Comparison of ENCODE assay signal across 8 cellular contexts in the genomic region with DNA sequence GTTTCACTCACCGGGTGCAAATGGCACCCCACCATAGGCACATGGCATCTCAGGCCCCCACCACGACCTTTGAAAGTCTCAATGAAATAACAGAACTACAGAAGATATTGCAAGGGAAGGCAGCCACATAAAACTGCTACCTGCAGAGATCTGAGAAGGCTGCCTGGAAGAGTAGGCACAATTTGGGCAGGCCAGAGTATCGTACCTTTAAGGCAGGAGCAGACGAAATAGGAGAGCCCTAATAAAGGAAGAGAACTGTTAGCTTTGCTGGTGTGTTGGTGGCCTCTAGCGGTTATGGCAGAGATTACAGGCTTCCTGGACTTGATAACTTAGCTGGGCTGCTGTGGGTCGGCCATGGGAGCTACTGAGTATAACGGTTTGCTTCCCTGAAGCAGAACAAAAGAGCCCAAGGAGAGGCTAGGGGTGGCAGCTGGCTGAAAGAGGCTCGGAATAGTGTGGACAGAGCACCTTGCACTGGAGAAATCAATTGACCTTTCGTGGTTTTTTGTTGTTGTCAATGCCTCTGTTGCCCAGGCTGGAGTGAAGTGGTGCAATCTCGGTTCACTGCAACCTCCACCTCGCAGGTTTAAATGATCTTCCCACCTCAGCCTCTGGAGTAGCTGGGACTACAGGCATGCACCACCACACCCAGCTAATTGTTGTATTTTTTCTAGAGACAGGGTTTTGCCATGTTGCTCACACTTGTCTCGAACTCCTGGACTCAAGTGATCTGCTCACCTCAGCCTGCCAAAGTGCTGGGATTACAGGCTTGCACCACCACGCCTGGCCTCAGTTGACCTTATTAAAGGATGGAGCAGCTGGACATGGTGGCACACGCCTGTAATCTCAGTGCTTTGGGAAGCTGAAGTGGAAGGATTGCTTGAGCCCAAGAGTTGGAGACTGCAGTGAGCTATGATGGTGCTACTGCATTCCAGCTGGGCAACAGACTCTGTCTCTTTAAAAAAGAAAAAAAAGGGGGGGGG. TPM values are rescaled to one million over a fixed set of nuclear protein-coding genes. Genes with fewer than 3 reads are reported as not detected.
A peak's percentile ranks its signal among the peaks of the same experiment; 100 is the strongest.
DNase-seq lines count a peak whose midpoint lies in the region; ATAC-seq and TF ChIP-seq lines count a peak whose summit lies in the region.

No MANE protein-coding gene starts in this region.

- no peak overlapping the region for H3K9ac ChIP-seq in colonic mucosa (ENCODE audit: low read depth in 2 of 2, low read length in 2 of 2)

- H3K4me1 ChIP-seq in colonic mucosa, result peaks cover 14% of the 10 kb centered on the region

- no peaks in the 10 kb centered on the region for H3K9me3 ChIP-seq in colonic mucosa

- H3K27ac ChIP-seq in colonic mucosa, result no peak overlapping the region

- TF ChIP-seq POLR2A in lower leg skin (IDR thresholded peaks at IDR 0.05), result no peak

- peak; percentile 74 for DNase-seq in AG10803 (ENCODE audit: low read depth)
- peak; percentile 88 for DNase-seq in H7
- DNase-seq in NCI-H524 treated with DMSO at 0.1 percent for 48 hours (lab: John Stamatoyannopoulos, UW), result peak; percentile 11
- DNase-seq in activated CD4-positive, alpha-beta T cell treated with anti-CD3 and anti-CD28 coated beads for 4 hours, result peak; percentile 72 to 80
- peak; percentile 84 for DNase-seq in colonic mucosa
- peak; percentile 73 to 92 for DNase-seq in lower leg skin (ENCODE audit: low spot score in 2 of 2)
- peak; percentile 64 for DNase-seq in stimulated activated CD8-positive, alpha-beta memory T cell treated with anti-CD3 and anti-CD28 coated beads, Interleukin-15, amount 100 ng/mL, for 1 hour (ENCODE audit: low read depth)

- no peak for ATAC-seq in GM21390 (IDR thresholded peaks at IDR 0.05; ENCODE audit: unreplicated experiment)

- peaks cover 6% of the 10 kb centered on the region; the same call in 1 of the 2 replicates for H3K27me3 ChIP-seq in H7 (ENCODE audit: control insufficient read depth, insufficient read depth, low read length)
- no peaks in the 10 kb centered on the region for H3K27me3 ChIP-seq in colonic mucosa

- peaks cover 4% of the 10 kb centered on the region for H3K36me3 ChIP-seq in H7 (replicated peaks; ENCODE audit: control insufficient read depth, insufficient read depth, low read length)
- H3K36me3 ChIP-seq in colonic mucosa, result no peaks in the 10 kb centered on the region

- intact Hi-C loops in colonic mucosa (cut with DNase I) (no loop called here), lower leg skin (cut with DNase I; ENCODE audit: low total_unique reads) (no loop called here)

- WGBS in lower leg skin, 2 donors, result 43 to 47% methylated on average over 14 of the region's 14 CpGs

- TF ChIP-seq CTCF in AG10803 (conservative IDR thresholded peaks at IDR 0.05; ENCODE audit: low read length), result peak; percentile 95
- peak; percentile 82 for TF ChIP-seq CTCF in colonic mucosa (IDR thresholded peaks at IDR 0.05)
- peak in 1 of 3 donors; percentile 68 for TF ChIP-seq CTCF in lower leg skin (IDR thresholded peaks at IDR 0.05)

- H3K4me3 ChIP-seq in AG10803 (ENCODE audit: low read length) (no peak overlapping the region), H7 (ENCODE audit: insufficient read depth, low read depth, low read length) (no peak overlapping the region), colonic mucosa (no peak overlapping the region), lower leg skin (ENCODE audit: low read depth, poor library complexity, severe bottlenecking) (no peak overlapping the region)

RNA-seq across cellular contexts. Expression of a gene that starts 4.8 kb away (rescaled TPM):
- total RNA-seq in H7 (2014; rRNA removed; shearing (Covaris generic)), result 29.3 and 54.0 TPM in 2 replicates
- total RNA-seq in colonic mucosa (100 to 1,000 TPM in 1 of 2 donors, 10 to 100 TPM in 1; 48.8 to 177 TPM), lower leg skin (10 to 100 TPM in 3 of 4 donors, 1 to 10 TPM in 1; 8.2 to 21.4 (median 19.6) TPM)

RNA-seq across cellular contexts. Expression of a gene that starts 14.3 kb away (rescaled TPM):
- total RNA-seq in H7 (2014; rRNA removed; shearing (Covaris generic)), result 0.48 and 0.55 TPM in 2 replicates
- total RNA-seq in colonic mucosa (under 1 TPM in 1 of 2 donors, not detected in 1; 0.59 TPM), lower leg skin (under 1 TPM in 2 of 4 donors, not detected in 2; 0.23 to 0.49 TPM)

RNA-seq across cellular contexts. Expression of a gene that starts 17.1 kb away (rescaled TPM):
- 53.0 and 57.3 TPM in 2 replicates for total RNA-seq in H7 (2014; rRNA removed; shearing (Covaris generic))
- total RNA-seq in colonic mucosa (10 to 100 TPM; 21.1 to 35.4 TPM), lower leg skin (10 to 100 TPM; 42.2 to 72.2 (median 56.5) TPM)

RNA-seq across cellular contexts. Expression of a gene that starts 18.9 kb away (rescaled TPM):
- total RNA-seq in H7 (2014; rRNA removed; shearing (Covaris generic)), result 23.1 and 23.5 TPM in 2 replicates
- 10 to 100 TPM; 41.9 to 63.2 TPM for total RNA-seq in colonic mucosa
- 10 to 100 TPM; 22.3 to 44.2 (median 27.5) TPM for total RNA-seq in lower leg skin

Comparison
In these comparisons a context has a peak if more than half of its experiments do, and no peak if none do; other contexts are left out.
1. DNase-seq: peak in every context shown above with its lines; median percentile 88 in H7; 84 in colonic mucosa; 82 in lower leg skin; 76 in activated CD4-positive, alpha-beta T cell treated with anti-CD3 and anti-CD28 coated beads for 4 hours; 74 in AG10803; 64 in stimulated activated CD8-positive, alpha-beta memory T cell treated with anti-CD3 and anti-CD28 coated beads, Interleukin-15, amount 100 ng/mL, for 1 hour; 11 in NCI-H524 treated with DMSO at 0.1 percent for 48 hours.